ENCODE assay signal across 1 cellular context in the genomic region with DNA sequence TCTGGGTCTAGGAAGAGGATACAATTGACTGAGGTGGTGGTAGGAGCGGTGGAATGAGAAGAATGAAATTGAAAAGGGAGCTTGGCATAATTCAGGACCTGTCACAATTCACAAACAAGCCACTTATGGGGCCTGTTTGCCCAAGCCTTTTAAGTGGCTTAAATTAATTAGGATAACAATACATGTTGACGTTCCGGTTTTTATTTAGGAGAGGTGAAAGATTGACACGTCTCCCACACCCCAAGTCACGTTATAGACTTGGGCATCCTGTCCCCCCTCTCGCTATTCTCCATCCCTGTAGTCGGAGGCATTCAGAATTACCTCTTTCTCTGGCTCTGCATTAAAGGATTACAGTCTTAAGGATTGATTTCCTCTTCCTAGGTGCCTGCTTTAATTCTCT.
TF ChIP-seq lines count a peak whose summit lies in the region.

No MANE protein-coding gene starts in this region.

TF ChIP-seq in HepG2, 621 proteins besides CTCF, POLR2A, EP300 and RAD21:
- TF ChIP-seq ZBTB7B (CRISPR knock-in tag; IDR thresholded peaks at IDR 0.05) (no peak), ZBTB37 (CRISPR knock-in tag; IDR thresholded peaks at IDR 0.05) (no peak), GATA4 (IDR thresholded peaks at IDR 0.05; ENCODE audit: borderline replicate concordance, low read depth) (no peak), NPAS2 (CRISPR knock-in tag; IDR thresholded peaks at IDR 0.05; ENCODE audit: borderline replicate concordance) (no peak), ZNF644 (CRISPR knock-in tag; IDR thresholded peaks at IDR 0.05; ENCODE audit: low read depth) (no peak), TP53 (CRISPR knock-in tag; conservative IDR thresholded peaks at IDR 0.05) (no peak)
- TF ChIP-seq, protein P1, sequence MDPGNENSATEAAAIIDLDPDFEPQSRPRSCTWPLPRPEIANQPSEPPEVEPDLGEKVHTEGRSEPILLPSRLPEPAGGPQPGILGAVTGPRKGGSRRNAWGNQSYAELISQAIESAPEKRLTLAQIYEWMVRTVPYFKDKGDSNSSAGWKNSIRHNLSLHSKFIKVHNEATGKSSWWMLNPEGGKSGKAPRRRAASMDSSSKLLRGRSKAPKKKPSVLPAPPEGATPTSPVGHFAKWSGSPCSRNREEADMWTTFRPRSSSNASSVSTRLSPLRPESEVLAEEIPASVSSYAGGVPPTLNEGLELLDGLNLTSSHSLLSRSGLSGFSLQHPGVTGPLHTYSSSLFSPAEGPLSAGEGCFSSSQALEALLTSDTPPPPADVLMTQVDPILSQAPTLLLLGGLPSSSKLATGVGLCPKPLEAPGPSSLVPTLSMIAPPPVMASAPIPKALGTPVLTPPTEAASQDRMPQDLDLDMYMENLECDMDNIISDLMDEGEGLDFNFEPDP (CRISPR knock-in tag; conservative IDR thresholded peaks at IDR 0.05): no peak
